In genomic region chr6:128456510-128457244, GRCh38 we compare ENCODE assay signal across 27 cellular contexts.
"Had no signal": no experiment of that assay in that cellular context is flagged by ENCODE, and none has a peak within 500 bp of the region (broad histone marks: within the 10 kb centered on the region; RNA-seq: fewer than 3 reads in every experiment).

No MANE protein-coding gene starts in this region.

- DNase-seq: activated CD4-positive, alpha-beta T cell treated with anti-CD3 and anti-CD28 coated beads, Interleukin-2, amount 10 ng/mL, durations not matched to agents 7 days and 5 days; activated CD8-positive, alpha-beta memory T cell treated with anti-CD3 and anti-CD28 coated beads, Interleukin-2, amount 10 ng/mL, durations not matched to agents 7 days and 5 days; activated CD8-positive, alpha-beta T cell treated with anti-CD3 and anti-CD28 coated beads for 36 hours; activated effector memory CD4-positive, alpha-beta T cell treated with anti-CD3 and anti-CD28 coated beads, Interleukin-2, amount 50 U/mL, for 16 hours; activated naive CD4-positive, alpha-beta T cell treated with anti-CD3 and anti-CD28 coated beads, Interleukin-2, amount 10 ng/mL, durations not matched to agents 7 days and 5 days; activated T-cell treated with anti-CD3 and anti-CD28 coated beads for 4 hours; amygdala; cerebellar nuclear complex; endodermal cell; esophagus squamous epithelium; head of caudate nucleus; islet precursor cell; lower lobe of right lung; naive thymus-derived CD4-positive, alpha-beta T cell; posterior cingulate gyrus; small intestine; stimulated activated CD4-positive, alpha-beta T cell treated with anti-CD3 and anti-CD28 coated beads, Interleukin-15, amount 100 ng/mL, for 24 hours; stomach had no signal

- ATAC-seq: activated CD4-positive, CD25-positive, alpha-beta regulatory T cell treated with anti-CD3 and anti-CD28 coated beads, Interleukin-2, amount 50 U/mL, for 24 hours; activated CD8-positive, alpha-beta memory T cell treated with anti-CD3 and anti-CD28 coated beads, Interleukin-2, amount 10 ng/mL, durations not matched to agents 7 days and 5 days; activated CD8-positive, alpha-beta T cell treated with anti-CD3 and anti-CD28 coated beads for 36 hours; gastroesophageal sphincter; left lobe of liver; lower lobe of right lung; naive thymus-derived CD4-positive, alpha-beta T cell; sciatic nerve; stimulated activated memory B cell treated with anti-CD40 and anti-IgM and Interleukin-4, amounts not matched to agents 10 μg/mL and 1 μg/mL and 100 μg/mL, for 72 hours had no signal

- H3K4me1 ChIP-seq: gastroesophageal sphincter, lower lobe of right lung, neural progenitor cell, suprapubic skin, tibial nerve had no signal

- H3K4me3 ChIP-seq: coronary artery, esophagus squamous epithelium, gastroesophageal sphincter, lower lobe of right lung, neural progenitor cell, stomach, suprapubic skin, tibial nerve had no signal

- H3K9me3 ChIP-seq: esophagus squamous epithelium, gastroesophageal sphincter, lower lobe of right lung, stomach, suprapubic skin, tibial nerve had no signal

- H3K36me3 ChIP-seq: esophagus squamous epithelium, gastroesophageal sphincter, lower lobe of right lung, neural progenitor cell, stomach, suprapubic skin, tibial nerve had no signal
